In the genomic region with DNA sequence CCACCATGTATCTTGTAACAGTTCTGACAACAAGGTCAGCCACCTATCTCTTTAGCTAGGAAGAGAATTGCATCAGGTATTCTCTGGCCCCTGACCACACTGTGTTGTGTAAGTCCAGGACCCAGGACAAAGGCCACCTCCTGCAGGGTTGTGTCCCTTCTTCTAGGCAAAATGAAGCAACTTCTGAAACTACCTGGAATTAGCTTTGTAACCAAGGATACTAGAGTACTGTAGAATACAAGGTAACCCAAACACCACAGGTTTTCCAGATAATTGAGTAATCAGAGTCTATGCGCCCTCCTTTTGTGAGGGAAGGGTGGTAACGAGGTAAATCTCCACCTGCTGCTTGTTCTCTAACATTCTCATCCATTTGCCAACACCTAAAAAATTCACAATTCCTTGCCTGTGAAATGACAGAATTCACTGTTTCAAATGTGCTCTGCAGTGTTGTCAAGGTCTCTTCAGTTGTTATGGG, we compare ENCODE assay signal across 24 cellular contexts.
"Had no signal": no experiment of that assay in that cellular context is flagged by ENCODE, and none has a peak within 500 bp of the region (broad histone marks: within the 10 kb centered on the region; RNA-seq: fewer than 3 reads in every experiment).

No MANE protein-coding gene starts in this region.

- H3K36me3 ChIP-seq: suprapubic skin had no signal

- H3K27me3 ChIP-seq: suprapubic skin had no signal

- H3K4me3 Mint-ChIP-seq: activated B cell treated with CpG ODN at 0.5 μM for 24 hours; activated CD4-positive, alpha-beta memory T cell treated with anti-CD3 and anti-CD28 coated beads, Interleukin-2, amount 10 ng/mL, durations not matched to agents 7 days and 5 days; activated CD8-positive, alpha-beta memory T cell treated with anti-CD3 and anti-CD28 coated beads, Interleukin-2, amount 10 ng/mL, durations not matched to agents 7 days and 5 days; activated naive CD8-positive, alpha-beta T cell treated with anti-CD3 and anti-CD28 coated beads, Interleukin-2, amount 10 ng/mL, durations not matched to agents 7 days and 5 days; activated T-helper 17 cell treated with anti-CD3 and anti-CD28 coated beads, Interleukin-2, amount 50 U/mL, for 72 hours; nephron; stimulated activated naive CD8-positive, alpha-beta T cell treated with anti-CD3 and anti-CD28 coated beads, Interleukin-15, amount 100 ng/mL, for 72 hours; type B pancreatic cell had no signal

- DNase-seq: activated B cell treated with CpG ODN at 0.5 μM for 24 hours; activated CD4-positive, alpha-beta memory T cell treated with anti-CD3 and anti-CD28 coated beads, Interleukin-2, amount 10 ng/mL, durations not matched to agents 7 days and 5 days; activated CD4-positive, alpha-beta T cell treated with anti-CD3 and anti-CD28 coated beads for 48 hours; activated CD8-positive, alpha-beta memory T cell treated with anti-CD3 and anti-CD28 coated beads, Interleukin-2, amount 10 ng/mL, durations not matched to agents 7 days and 5 days; activated naive CD4-positive, alpha-beta T cell; activated naive CD8-positive, alpha-beta T cell treated with anti-CD3 and anti-CD28 coated beads, Interleukin-2, amount 10 ng/mL, durations not matched to agents 7 days and 5 days; activated T-cell treated with anti-CD3 and anti-CD28 coated beads, Interleukin-2, amount 50 U/mL, for 1 hour; amygdala; foreskin fibroblast; left cardiac atrium; midbrain; nucleus accumbens; right cardiac atrium; small intestine; stimulated activated CD4-positive, alpha-beta T cell treated with anti-CD3 and anti-CD28 coated beads, Interleukin-15, amount 100 ng/mL, for 24 hours; stimulated activated CD4-positive, alpha-beta T cell treated with anti-CD3 and anti-CD28 coated beads, Interleukin-2, amount 100 ng/mL, for 48 hours; stimulated activated naive CD8-positive, alpha-beta T cell treated with anti-CD3 and anti-CD28 coated beads, Interleukin-15, amount 100 ng/mL, for 72 hours; T-helper 2 cell had no signal

- H3K4me3 ChIP-seq: lung, suprapubic skin had no signal

- H3K27me3 Mint-ChIP-seq: activated B cell treated with CpG ODN at 0.5 μM for 24 hours; activated CD4-positive, alpha-beta memory T cell treated with anti-CD3 and anti-CD28 coated beads, Interleukin-2, amount 10 ng/mL, durations not matched to agents 7 days and 5 days; activated CD8-positive, alpha-beta memory T cell treated with anti-CD3 and anti-CD28 coated beads, Interleukin-2, amount 10 ng/mL, durations not matched to agents 7 days and 5 days; activated naive CD8-positive, alpha-beta T cell treated with anti-CD3 and anti-CD28 coated beads, Interleukin-2, amount 10 ng/mL, durations not matched to agents 7 days and 5 days; activated T-helper 17 cell treated with anti-CD3 and anti-CD28 coated beads, Interleukin-2, amount 50 U/mL, for 72 hours; stimulated activated naive CD8-positive, alpha-beta T cell treated with anti-CD3 and anti-CD28 coated beads, Interleukin-15, amount 100 ng/mL, for 72 hours; type B pancreatic cell had no signal

- H3K27ac ChIP-seq: epithelial cell of prostate, suprapubic skin had no signal

- H3K36me3 Mint-ChIP-seq: type B pancreatic cell had no signal

- H3K9me3 ChIP-seq: suprapubic skin had no signal

- H3K9me3 Mint-ChIP-seq: activated B cell treated with CpG ODN at 0.5 μM for 24 hours; activated CD4-positive, alpha-beta memory T cell treated with anti-CD3 and anti-CD28 coated beads, Interleukin-2, amount 10 ng/mL, durations not matched to agents 7 days and 5 days; activated naive CD8-positive, alpha-beta T cell treated with anti-CD3 and anti-CD28 coated beads, Interleukin-2, amount 10 ng/mL, durations not matched to agents 7 days and 5 days; activated T-helper 17 cell treated with anti-CD3 and anti-CD28 coated beads, Interleukin-2, amount 50 U/mL, for 72 hours; type B pancreatic cell had no signal

- H3K4me1 Mint-ChIP-seq: activated CD4-positive, alpha-beta memory T cell treated with anti-CD3 and anti-CD28 coated beads, Interleukin-2, amount 10 ng/mL, durations not matched to agents 7 days and 5 days; activated naive CD8-positive, alpha-beta T cell treated with anti-CD3 and anti-CD28 coated beads, Interleukin-2, amount 10 ng/mL, durations not matched to agents 7 days and 5 days had no signal

- H3K27ac Mint-ChIP-seq: activated B cell treated with CpG ODN at 0.5 μM for 24 hours; activated CD4-positive, alpha-beta memory T cell treated with anti-CD3 and anti-CD28 coated beads, Interleukin-2, amount 10 ng/mL, durations not matched to agents 7 days and 5 days; activated CD8-positive, alpha-beta memory T cell treated with anti-CD3 and anti-CD28 coated beads, Interleukin-2, amount 10 ng/mL, durations not matched to agents 7 days and 5 days; activated naive CD8-positive, alpha-beta T cell treated with anti-CD3 and anti-CD28 coated beads, Interleukin-2, amount 10 ng/mL, durations not matched to agents 7 days and 5 days; activated T-helper 17 cell treated with anti-CD3 and anti-CD28 coated beads, Interleukin-2, amount 50 U/mL, for 72 hours; stimulated activated naive CD8-positive, alpha-beta T cell treated with anti-CD3 and anti-CD28 coated beads, Interleukin-15, amount 100 ng/mL, for 72 hours; type B pancreatic cell had no signal

- FAIRE-seq: small intestine had no signal
